ENCODE assay signal across 25 cellular contexts in genomic region chr4:169263791-169264392, GRCh38. TPM values are rescaled to one million over a fixed set of nuclear protein-coding genes. Genes with fewer than 3 reads are reported as not detected.
DNase-seq lines count a peak whose midpoint lies in the region; ATAC-seq and TF ChIP-seq lines count a peak whose summit lies in the region.
"Had no signal": no experiment of that assay in that cellular context is flagged by ENCODE, and none has a peak within 500 bp of the region (broad histone marks: within the 10 kb centered on the region; RNA-seq: fewer than 3 reads in every experiment).

No MANE protein-coding gene starts in this region.

- no peaks in the 10 kb centered on the region for H3K9me3 ChIP-seq in right atrium auricular region
- H3K9me3 ChIP-seq in colonic mucosa, result no peaks in the 10 kb centered on the region
- no peaks in the 10 kb centered on the region for H3K9me3 ChIP-seq in mucosa of descending colon
- no peaks in the 10 kb centered on the region for H3K9me3 ChIP-seq in upper lobe of left lung
- no peaks in the 10 kb centered on the region for H3K9me3 ChIP-seq in naive thymus-derived CD4-positive, alpha-beta T cell (ENCODE audit: control insufficient read depth in 2 of 3, low read length in 3 of 3)
- H3K9me3 ChIP-seq: A549, sigmoid colon had no signal

- intact Hi-C loops in Right ventricle myocardium inferior (cut with DNase I) (no loop called here), colonic mucosa (cut with DNase I) (no loop called here), mucosa of descending colon (cut with DNase I, micrococcal nuclease) (no loop called here)
- intact Hi-C loops in naive thymus-derived CD4-positive, alpha-beta T cell (cut with micrococcal nuclease), result no loop called here

- CTCF ChIA-PET in naive thymus-derived CD4-positive, alpha-beta T cell (lab: Charles Lee), result no interaction called here

- DNase-seq in Right ventricle myocardium inferior (ENCODE audit: missing footprints) (no peak), right atrium auricular region (ENCODE audit: low spot score) (no peak), colonic mucosa (peak; percentile 77), mucosa of descending colon (peak; percentile 60 to 81 (median 71)), upper lobe of left lung (peak in 1 of 2 donors; percentile 86), T-helper 1 cell (no peak)
- DNase-seq in naive thymus-derived CD4-positive, alpha-beta T cell, result no peak
- DNase-seq: activated CD4-positive, alpha-beta T cell treated with anti-CD3 and anti-CD28 coated beads, Interleukin-2, amount 50 U/mL, for 1 hour; activated naive CD4-positive, alpha-beta T cell treated with anti-CD3 and anti-CD28 coated beads, Interleukin-2, amount 50 U/mL, for 16 hours; caudate nucleus; H7; Kasumi-1; midbrain; NCI-H1092; NCI-H187 treated with DMSO at 0.1 percent for 48 hours; NCI-H526 treated with DMSO at 0.1 percent for 48 hours; sigmoid colon; stimulated activated CD8-positive, alpha-beta memory T cell treated with anti-CD3 and anti-CD28 coated beads, Interleukin-4, amount 100 ng/mL, for 48 hours; T-helper 17 cell; WERI-Rb-1 had no signal

- POLR2A ChIA-PET in naive thymus-derived CD4-positive, alpha-beta T cell (lab: Charles Lee), result no interaction called here

- peak in 1 of 4 donors; percentile 49 for TF ChIP-seq EP300 in upper lobe of left lung (IDR thresholded peaks at IDR 0.05)

- WGBS in upper lobe of left lung, 2 donors, result 45 to 57% methylated on average over 1 of the region's 1 CpG

- peaks cover 0 to 5% (median 0%) of the 10 kb centered on the region in 11 donors for H3K9me3 Mint-ChIP-seq in naive thymus-derived CD4-positive, alpha-beta T cell
- H3K9me3 Mint-ChIP-seq: activated T-helper 1 cell treated with anti-CD3 and anti-CD28 coated beads, Interleukin-12 subunit alpha, Interleukin-12 subunit beta, Interleukin-2, Interleukin-4 antibody, amounts not matched to agents 30 ng/mL and 10 ng/mL and 1 ng/mL, durations not matched to agents 14 hours and 24 hours and 36 hours; dendritic cell treated with granulocyte-macrophage colony-stimulating factor and Interleukin-4, amounts not matched to agents 40 ng/mL and 50 ng/mL, for 4 days had no signal

- H3K4me3 ChIP-seq in right atrium auricular region (no peak overlapping the region), colonic mucosa (no peak overlapping the region), mucosa of descending colon (no peak overlapping the region), upper lobe of left lung (no peak overlapping the region)
- H3K4me3 ChIP-seq in naive thymus-derived CD4-positive, alpha-beta T cell (ENCODE audit: low read length), result no peak overlapping the region
- H3K4me3 ChIP-seq: A549, sigmoid colon had no signal

- H3K27ac ChIP-seq in right atrium auricular region (no peak overlapping the region), colonic mucosa (peak overlapping the region; percentile 60), upper lobe of left lung (peak overlapping the region in 3 of 4 donors; percentile 9 to 48 (median 33))
- H3K27ac ChIP-seq in naive thymus-derived CD4-positive, alpha-beta T cell (ENCODE audit: low read depth, low read length), result no peak overlapping the region
- H3K27ac ChIP-seq: sigmoid colon, WERI-Rb-1 had no signal

- no peaks in the 10 kb centered on the region for H3K27me3 ChIP-seq in right atrium auricular region
- no peaks in the 10 kb centered on the region for H3K27me3 ChIP-seq in colonic mucosa
- H3K27me3 ChIP-seq in upper lobe of left lung, result no peaks in the 10 kb centered on the region
- H3K27me3 ChIP-seq in naive thymus-derived CD4-positive, alpha-beta T cell (ENCODE audit: control insufficient read depth in 2 of 2, insufficient read depth in 2 of 2, low read length in 2 of 2), result peaks cover 1 to 6% of the 10 kb centered on the region in 2 donors
- H3K27me3 ChIP-seq: sigmoid colon had no signal

- H3K36me3 ChIP-seq in right atrium auricular region (no peaks in the 10 kb centered on the region), colonic mucosa (no peaks in the 10 kb centered on the region), mucosa of descending colon (ENCODE audit: low read depth) (no peaks in the 10 kb centered on the region), upper lobe of left lung (no peaks in the 10 kb centered on the region)
- no peaks in the 10 kb centered on the region for H3K36me3 ChIP-seq in naive thymus-derived CD4-positive, alpha-beta T cell (ENCODE audit: control insufficient read depth in 2 of 3, insufficient read depth in 3 of 3, low read length in 3 of 3)
- H3K36me3 ChIP-seq: sigmoid colon had no signal

- TF ChIP-seq POLR2A in upper lobe of left lung (IDR thresholded peaks at IDR 0.05), result no peak

- H3K9ac ChIP-seq in colonic mucosa (ENCODE audit: low read depth in 2 of 2, low read length in 2 of 2), result peak overlapping the region in 1 of 2 donors; percentile 22

- no peak overlapping the region for H3K27ac Mint-ChIP-seq in naive thymus-derived CD4-positive, alpha-beta T cell
- H3K27ac Mint-ChIP-seq: activated T-helper 1 cell treated with anti-CD3 and anti-CD28 coated beads, Interleukin-12 subunit alpha, Interleukin-12 subunit beta, Interleukin-2, Interleukin-4 antibody, amounts not matched to agents 30 ng/mL and 10 ng/mL and 1 ng/mL, durations not matched to agents 14 hours and 24 hours and 36 hours; B cell; dendritic cell treated with granulocyte-macrophage colony-stimulating factor and Interleukin-4, amounts not matched to agents 40 ng/mL and 50 ng/mL, for 4 days; T-helper 17 cell had no signal

- no peaks in the 10 kb centered on the region for H3K36me3 Mint-ChIP-seq in naive thymus-derived CD4-positive, alpha-beta T cell

- H3K4me3 Mint-ChIP-seq in naive thymus-derived CD4-positive, alpha-beta T cell, result no peak overlapping the region
- H3K4me3 Mint-ChIP-seq: activated T-helper 1 cell treated with anti-CD3 and anti-CD28 coated beads, Interleukin-12 subunit alpha, Interleukin-12 subunit beta, Interleukin-2, Interleukin-4 antibody, amounts not matched to agents 30 ng/mL and 10 ng/mL and 1 ng/mL, durations not matched to agents 14 hours and 24 hours and 36 hours; B cell; dendritic cell treated with granulocyte-macrophage colony-stimulating factor and Interleukin-4, amounts not matched to agents 40 ng/mL and 50 ng/mL, for 4 days; T-helper 17 cell had no signal

- H3K27me3 Mint-ChIP-seq in naive thymus-derived CD4-positive, alpha-beta T cell, result peaks cover 46 to 64% (median 55%) of the 10 kb centered on the region in 5 donors
- H3K27me3 Mint-ChIP-seq: B cell had no signal

- TF ChIP-seq CTCF in right atrium auricular region (IDR thresholded peaks at IDR 0.05), result no peak
- TF ChIP-seq CTCF in colonic mucosa (IDR thresholded peaks at IDR 0.05), result no peak
- TF ChIP-seq CTCF in mucosa of descending colon (IDR thresholded peaks at IDR 0.05), result no peak
- TF ChIP-seq CTCF in upper lobe of left lung (IDR thresholded peaks at IDR 0.05), result no peak

- H3K4me1 ChIP-seq in right atrium auricular region (peaks cover 0 to 51% of the 10 kb centered on the region in 2 donors), colonic mucosa (peaks cover 4% of the 10 kb centered on the region), mucosa of descending colon (ENCODE audit: low read depth) (peaks cover 26% of the 10 kb centered on the region), upper lobe of left lung (peaks cover 55 to 81% (median 77%) of the 10 kb centered on the region in 4 donors)
- H3K4me1 ChIP-seq in naive thymus-derived CD4-positive, alpha-beta T cell (ENCODE audit: control insufficient read depth in 2 of 2, insufficient read depth in 2 of 2, low read length in 2 of 2), result no peaks in the 10 kb centered on the region

- ATAC-seq in Right ventricle myocardium inferior (peak; percentile 50), mucosa of descending colon (peak; percentile 92), upper lobe of left lung (ENCODE audit: low FRiP score in 2 of 2) (peak; percentile 43 to 56), HG03095 (IDR thresholded peaks at IDR 0.05; ENCODE audit: unreplicated experiment) (no peak)
- no peak for ATAC-seq in naive thymus-derived CD4-positive, alpha-beta T cell
- ATAC-seq: A549, T-helper 17 cell had no signal

- peaks cover 0 to 5% (median 0%) of the 10 kb centered on the region in 7 donors for H3K4me1 Mint-ChIP-seq in naive thymus-derived CD4-positive, alpha-beta T cell
- H3K4me1 Mint-ChIP-seq: T-helper 17 cell had no signal

RNA-seq across cellular contexts. Expression of gene SH3RF1, which starts 6.9 kb away (rescaled TPM):
- total RNA-seq in Right ventricle myocardium inferior (8.8 TPM), right atrium auricular region (10 to 100 TPM in 1 of 2 donors, 1 to 10 TPM in 1; 7.8 to 12.4 TPM), colonic mucosa (10 to 100 TPM; 50.2 to 77.1 TPM), mucosa of descending colon (10 to 100 TPM; 45.3 to 82.3 (median 65.5) TPM), upper lobe of left lung (10 to 100 TPM; 27.1 to 38.7 (median 34.3) TPM)
- total RNA-seq in naive thymus-derived CD4-positive, alpha-beta T cell, result 1 to 10 TPM in 1 of 5 experiments, under 1 TPM in 3, not detected in 1; 0.08 to 3.8 (median 0.50) TPM
- polyA plus RNA-seq in naive thymus-derived CD4-positive, alpha-beta T cell, result not detected

Comparison
In these comparisons a context has a peak if more than half of its experiments do, and no peak if none do; other contexts are left out.
1. ATAC-seq: peak in Right ventricle myocardium inferior (single experiment), mucosa of descending colon (single experiment) and upper lobe of left lung (2 of 2); none in naive thymus-derived CD4-positive, alpha-beta T cell (single experiment) and HG03095 (single experiment).
2. DNase-seq: peak in colonic mucosa (single experiment) and mucosa of descending colon (3 of 3); none in Right ventricle myocardium inferior (single experiment), right atrium auricular region (single experiment), T-helper 1 cell (0 of 5) and naive thymus-derived CD4-positive, alpha-beta T cell (0 of 9).
3. H3K27ac ChIP-seq: peak in colonic mucosa (single experiment) and upper lobe of left lung (3 of 4); none in right atrium auricular region (0 of 2) and naive thymus-derived CD4-positive, alpha-beta T cell (single experiment).